Comparison of ENCODE assay signal across 25 cellular contexts in genomic region chr2:9375857-9376428, GRCh38. TPM values are rescaled to one million over a fixed set of nuclear protein-coding genes. Genes with fewer than 3 reads are reported as not detected.
DNase-seq lines count a peak whose midpoint lies in the region; ATAC-seq and TF ChIP-seq lines count a peak whose summit lies in the region.
"Had no signal": no experiment of that assay in that cellular context is flagged by ENCODE, and none has a peak within 500 bp of the region (broad histone marks: within the 10 kb centered on the region; RNA-seq: fewer than 3 reads in every experiment).

No MANE protein-coding gene starts in this region.

- H3K4me3 Mint-ChIP-seq in stimulated activated effector memory CD8-positive, alpha-beta T cell treated with anti-CD3 and anti-CD28 coated beads, Interleukin-12 subunit alpha, Interleukin-12 subunit beta, amount 100 ng/mL, for 72 hours, result no peak overlapping the region
- H3K4me3 Mint-ChIP-seq in glutamatergic neuron (ENCODE audit: unreplicated experiment), result no peak overlapping the region
- H3K4me3 Mint-ChIP-seq: CD4-positive, alpha-beta T cell; neural crest cell; stimulated activated naive B cell treated with anti-CD40 and anti-IgM and Interleukin-4, amounts not matched to agents 10 μg/mL and 1 μg/mL and 100 μg/mL, for 72 hours had no signal

- H3K9me3 Mint-ChIP-seq in stimulated activated effector memory CD8-positive, alpha-beta T cell treated with anti-CD3 and anti-CD28 coated beads, Interleukin-12 subunit alpha, Interleukin-12 subunit beta, amount 100 ng/mL, for 72 hours, result no peaks in the 10 kb centered on the region
- H3K9me3 Mint-ChIP-seq in glutamatergic neuron (ENCODE audit: unreplicated experiment), result peaks cover 2% of the 10 kb centered on the region
- H3K9me3 Mint-ChIP-seq: CD4-positive, alpha-beta T cell; neural crest cell; stimulated activated naive B cell treated with anti-CD40 and anti-IgM and Interleukin-4, amounts not matched to agents 10 μg/mL and 1 μg/mL and 100 μg/mL, for 72 hours had no signal

- H3K4me1 ChIP-seq in HEK293 (ENCODE audit: control insufficient read depth, insufficient read depth, low read length) (peaks cover under 1% of the 10 kb centered on the region), stomach (peaks cover 5 to 29% (median 16%) of the 10 kb centered on the region in 4 donors)
- H3K4me1 ChIP-seq: psoas muscle had no signal

- H3K36me3 ChIP-seq in HEK293 (ENCODE audit: control insufficient read depth in 2 of 2, insufficient read depth in 1 of 2, low read length in 2 of 2), result peaks cover 0 to 55% of the 10 kb centered on the region in 2 experiments; a peak in 2 of 3 replicates
- peaks cover 23% of the 10 kb centered on the region for H3K36me3 ChIP-seq in WERI-Rb-1
- peaks cover 9 to 82% (median 70%) of the 10 kb centered on the region in 4 donors for H3K36me3 ChIP-seq in stomach
- H3K36me3 ChIP-seq: adrenal gland, colonic mucosa had no signal

- H3K27ac ChIP-seq in HEK293 (ENCODE audit: extremely low read depth, low read depth, low read length) (no peak overlapping the region), WERI-Rb-1 (no peak overlapping the region), stomach (no peak overlapping the region)
- H3K27ac ChIP-seq: adrenal gland, colonic mucosa, gastroesophageal sphincter, HL-60, psoas muscle had no signal

- peak overlapping the region; percentile 35 for H3K27ac Mint-ChIP-seq in stimulated activated effector memory CD8-positive, alpha-beta T cell treated with anti-CD3 and anti-CD28 coated beads, Interleukin-12 subunit alpha, Interleukin-12 subunit beta, amount 100 ng/mL, for 72 hours
- H3K27ac Mint-ChIP-seq in glutamatergic neuron (ENCODE audit: unreplicated experiment), result no peak overlapping the region
- H3K27ac Mint-ChIP-seq: CD4-positive, alpha-beta T cell; stimulated activated naive B cell treated with anti-CD40 and anti-IgM and Interleukin-4, amounts not matched to agents 10 μg/mL and 1 μg/mL and 100 μg/mL, for 72 hours had no signal

- H3K36me3 Mint-ChIP-seq in stimulated activated effector memory CD8-positive, alpha-beta T cell treated with anti-CD3 and anti-CD28 coated beads, Interleukin-12 subunit alpha, Interleukin-12 subunit beta, amount 100 ng/mL, for 72 hours, result no peaks in the 10 kb centered on the region
- H3K36me3 Mint-ChIP-seq in glutamatergic neuron (ENCODE audit: unreplicated experiment), result no peaks in the 10 kb centered on the region

- H3K9me3 ChIP-seq in HEK293 (ENCODE audit: control insufficient read depth, insufficient read depth, low read depth, low read length) (no peaks in the 10 kb centered on the region), WERI-Rb-1 (ENCODE audit: severe bottlenecking) (no peaks in the 10 kb centered on the region), stomach (no peaks in the 10 kb centered on the region)
- H3K9me3 ChIP-seq: adrenal gland, colonic mucosa, gastroesophageal sphincter, psoas muscle had no signal

- intact Hi-C loops in stomach (cut with DNase I; ENCODE audit: low total_unique reads), result no loop called here

- no peak for ATAC-seq in stimulated activated effector memory CD8-positive, alpha-beta T cell treated with anti-CD3 and anti-CD28 coated beads, Interleukin-12 subunit alpha, Interleukin-12 subunit beta, amount 100 ng/mL, for 72 hours
- ATAC-seq in GM18498 (IDR thresholded peaks at IDR 0.05; ENCODE audit: unreplicated experiment), result no peak
- ATAC-seq: gastroesophageal sphincter; psoas muscle; Right ventricle myocardium inferior; stimulated activated naive B cell treated with anti-CD40 and anti-IgM and Interleukin-4, amounts not matched to agents 10 μg/mL and 1 μg/mL and 100 μg/mL, for 72 hours had no signal

- no peak for TF ChIP-seq EP300 in stomach (IDR thresholded peaks at IDR 0.05)

- peaks cover 4% of the 10 kb centered on the region for H3K27me3 Mint-ChIP-seq in glutamatergic neuron (ENCODE audit: unreplicated experiment)
- H3K27me3 Mint-ChIP-seq: CD4-positive, alpha-beta T cell had no signal

- POLR2A ChIA-PET in HEK293 (lab: Yijun Ruan, JAX), result no interaction called here

- H3K27me3 ChIP-seq in WERI-Rb-1 (ENCODE audit: insufficient read depth, low read depth, severe bottlenecking) (no peaks in the 10 kb centered on the region), stomach (no peaks in the 10 kb centered on the region)
- H3K27me3 ChIP-seq: adrenal gland, colonic mucosa, gastroesophageal sphincter had no signal

- CTCF ChIA-PET in HEK293 (lab: Yijun Ruan, JAX), result no interaction called here

- H3K4me3 ChIP-seq in HEK293 (ENCODE audit: low read depth, low read length) (no peak overlapping the region), WERI-Rb-1 (ENCODE audit: low read depth, low read length) (no peak overlapping the region), stomach (no peak overlapping the region)
- H3K4me3 ChIP-seq: adrenal gland, colonic mucosa, gastroesophageal sphincter, psoas muscle, skin epidermis had no signal

- WGBS in stomach, 5 donors, result 83 to 96% (median 88%) methylated on average over 3 to 4 of the region's 4 CpGs

- DNase-seq in WERI-Rb-1, result peak; percentile 31
- DNase-seq in stimulated activated effector memory CD8-positive, alpha-beta T cell treated with anti-CD3 and anti-CD28 coated beads, Interleukin-12 subunit alpha, Interleukin-12 subunit beta, amount 100 ng/mL, for 72 hours (ENCODE audit: low spot score in 2 of 2), result no peak
- no peak for DNase-seq in SW480 (ENCODE audit: low spot score)
- DNase-seq in stomach, result no peak
- DNase-seq in glutamatergic neuron, result no peak
- DNase-seq: activated CD4-positive, alpha-beta T cell treated with anti-CD3 and anti-CD28 coated beads for 1 hour; activated T-cell treated with anti-CD3 and anti-CD28 coated beads, Interleukin-2, amount 50 U/mL, for 1 hour; adrenal gland; CD4-positive, alpha-beta T cell; colonic mucosa; GDM1; NCI-H1436; NCI-H2171; NCI-H526; psoas muscle; stimulated activated CD4-positive, alpha-beta T cell treated with anti-CD3 and anti-CD28 coated beads, Interleukin-2, amount 100 ng/mL, for 24 hours; stimulated activated naive B cell treated with anti-CD40 and anti-IgM and Interleukin-4, amounts not matched to agents 10 μg/mL and 1 μg/mL and 100 μg/mL, for 72 hours had no signal

- H3K4me1 Mint-ChIP-seq in stimulated activated effector memory CD8-positive, alpha-beta T cell treated with anti-CD3 and anti-CD28 coated beads, Interleukin-12 subunit alpha, Interleukin-12 subunit beta, amount 100 ng/mL, for 72 hours, result peaks cover 8% of the 10 kb centered on the region
- no peaks in the 10 kb centered on the region for H3K4me1 Mint-ChIP-seq in glutamatergic neuron (ENCODE audit: low read depth, unreplicated experiment)

- TF ChIP-seq POLR2A in stomach (IDR thresholded peaks at IDR 0.05), result no peak

- TF ChIP-seq CTCF in GM12874 (IDR thresholded peaks at IDR 0.05; ENCODE audit: insufficient read depth, low read depth, low read length) (peak; percentile 26; the same call in 1 of the 2 replicates), HEK293 (tag by site-specific recombination; IDR thresholded peaks at IDR 0.05) (no peak), WERI-Rb-1 (IDR thresholded peaks at IDR 0.05; ENCODE audit: low read depth, low read length) (peak; percentile 86), stomach (IDR thresholded peaks at IDR 0.05) (no peak), glutamatergic neuron (IDR thresholded peaks at IDR 0.05; ENCODE audit: partially characterized antibody, unreplicated experiment) (no peak)

TF ChIP-seq in HEK293, 187 proteins besides CTCF, POLR2A, EP300 and RAD21:
- TF ChIP-seq ZFP41 (tag by site-specific recombination; IDR thresholded peaks at IDR 0.05; ENCODE audit: borderline replicate concordance) (no peak), ZNF585B (tag by site-specific recombination; IDR thresholded peaks at IDR 0.05) (peak; percentile 40)
TF ChIP-seq in HEK293: peak in this region for 1.

RNA-seq across cellular contexts. Expression of gene ITGB1BP1, which starts 47.4 kb away (rescaled TPM):
- total RNA-seq in stomach (100 to 1,000 TPM in 1 of 5 donors, 10 to 100 TPM in 4; 20.1 to 117 (median 36.2) TPM), glutamatergic neuron (ENCODE audit: unreplicated experiment) (62.7 TPM)
- polyA plus RNA-seq in stomach, result 10 to 100 TPM; 67.8 to 78.5 (median 71.5) TPM

RNA-seq across cellular contexts. Expression of gene CPSF3, which starts 47.5 kb away (rescaled TPM):
- total RNA-seq in stomach (10 to 100 TPM in 4 of 5 donors, 1 to 10 TPM in 1; 8.2 to 55.3 (median 19.7) TPM), glutamatergic neuron (ENCODE audit: unreplicated experiment) (33.3 TPM)
- polyA plus RNA-seq in stomach, result 10 to 100 TPM; 12.4 to 15.0 (median 13.3) TPM

Comparison
In these comparisons a context has a peak if more than half of its experiments do, and no peak if none do; other contexts are left out.
1. CTCF ChIP-seq: peak in GM12874 (single experiment) and WERI-Rb-1 (single experiment); none in HEK293 (single experiment), stomach (0 of 7) and glutamatergic neuron (single experiment).